Comparison of ENCODE assay signal across 21 cellular contexts in genomic region chr17:76065754-76066153, GRCh38. TPM values are rescaled to one million over a fixed set of nuclear protein-coding genes. Genes with fewer than 3 reads are reported as not detected.
DNase-seq lines count a peak whose midpoint lies in the region; ATAC-seq and TF ChIP-seq lines count a peak whose summit lies in the region.
"Had no signal": no experiment of that assay in that cellular context is flagged by ENCODE, and none has a peak within 500 bp of the region (broad histone marks: within the 10 kb centered on the region; RNA-seq: fewer than 3 reads in every experiment).

No MANE protein-coding gene starts in this region.

- no peak overlapping the region for H3K4me3 ChIP-seq in mucosa of descending colon

- POLR2A ChIA-PET in CD4-positive, alpha-beta T cell (lab: Charles Lee) = interaction anchor here (1.6 kb wide), 1 partner anchor 52 kb away, joined by 5 read pairs; no protein-coding TSS in a partner anchor
- POLR2A ChIA-PET in T-cell (lab: Charles Lee) = interaction anchor here in 1 of 2 donors (0.6 kb wide), 1 partner anchor 192 kb away, joined by 4 read pairs; no protein-coding TSS in a partner anchor

- no peaks in the 10 kb centered on the region for H3K27me3 ChIP-seq in CD4-positive, alpha-beta T cell (ENCODE audit: control insufficient read depth, insufficient read depth, low read length)

- no peak overlapping the region for H3K4me3 Mint-ChIP-seq in activated T-cell treated with anti-CD3 and anti-CD28 coated beads, Interleukin-2, amount 50 U/mL, for 72 hours
- no peak overlapping the region for H3K4me3 Mint-ChIP-seq in activated T-cell treated with anti-CD3 and anti-CD28 coated beads, Interleukin-2, amount 50 U/mL, for 4 hours
- no peak overlapping the region for H3K4me3 Mint-ChIP-seq in CD4-positive, alpha-beta T cell
- no peak overlapping the region for H3K4me3 Mint-ChIP-seq in T-cell
- H3K4me3 Mint-ChIP-seq: H9 had no signal

- intact Hi-C loops in CD4-positive, alpha-beta T cell (cut with DNase I, micrococcal nuclease) = no loop called here
- intact Hi-C loops in mucosa of descending colon (cut with DNase I, micrococcal nuclease) = no loop called here

- H3K4me1 Mint-ChIP-seq in activated T-cell treated with anti-CD3 and anti-CD28 coated beads, Interleukin-2, amount 50 U/mL, for 72 hours (ENCODE audit: low read depth) = peaks cover 40% of the 10 kb centered on the region
- H3K4me1 Mint-ChIP-seq in activated T-cell treated with anti-CD3 and anti-CD28 coated beads, Interleukin-2, amount 50 U/mL, for 4 hours (ENCODE audit: low read depth) = peaks cover 39% of the 10 kb centered on the region
- H3K4me1 Mint-ChIP-seq in CD4-positive, alpha-beta T cell (ENCODE audit: low read depth) = peaks cover 27% of the 10 kb centered on the region
- H3K4me1 Mint-ChIP-seq in T-cell = peaks cover 24 to 35% (median 28%) of the 10 kb centered on the region in 3 donors

- no peak overlapping the region for H3K27ac ChIP-seq in CD4-positive, alpha-beta T cell (ENCODE audit: low read depth, low read length)

- H3K9me3 Mint-ChIP-seq in activated T-cell treated with anti-CD3 and anti-CD28 coated beads, Interleukin-2, amount 50 U/mL, for 72 hours = no peaks in the 10 kb centered on the region
- no peaks in the 10 kb centered on the region for H3K9me3 Mint-ChIP-seq in activated T-cell treated with anti-CD3 and anti-CD28 coated beads, Interleukin-2, amount 50 U/mL, for 4 hours
- H3K9me3 Mint-ChIP-seq in CD4-positive, alpha-beta T cell = no peaks in the 10 kb centered on the region
- H3K9me3 Mint-ChIP-seq in T-cell = no peaks in the 10 kb centered on the region
- H3K9me3 Mint-ChIP-seq: H9 had no signal

- H3K27ac Mint-ChIP-seq in activated T-cell treated with anti-CD3 and anti-CD28 coated beads, Interleukin-2, amount 50 U/mL, for 72 hours = peak overlapping the region; percentile 2
- H3K27ac Mint-ChIP-seq in CD4-positive, alpha-beta T cell = peak overlapping the region; percentile 88
- peak overlapping the region; percentile 40 to 41 for H3K27ac Mint-ChIP-seq in T-cell
- H3K27ac Mint-ChIP-seq: H9 had no signal

- ATAC-seq in activated T-cell treated with anti-CD3 and anti-CD28 coated beads, Interleukin-2, amount 50 U/mL, for 72 hours (replicated peaks in 1 of 2) = no peak
- no peak for ATAC-seq in activated T-cell treated with anti-CD3 and anti-CD28 coated beads, Interleukin-2, amount 50 U/mL, for 4 hours
- no peak for ATAC-seq in CD4-positive, alpha-beta T cell (ENCODE audit: poor library complexity)
- no peak for ATAC-seq in T-cell (replicated peaks in 1 of 4)
- ATAC-seq in mucosa of descending colon = peak; percentile 78
- no peak for ATAC-seq in HG03469 (IDR thresholded peaks at IDR 0.05; ENCODE audit: unreplicated experiment)

- H3K9me3 ChIP-seq in CD4-positive, alpha-beta T cell (ENCODE audit: control insufficient read depth, low read length) = no peaks in the 10 kb centered on the region
- no peaks in the 10 kb centered on the region for H3K9me3 ChIP-seq in mucosa of descending colon

- H3K27me3 Mint-ChIP-seq in activated T-cell treated with anti-CD3 and anti-CD28 coated beads, Interleukin-2, amount 50 U/mL, for 72 hours (ENCODE audit: low read depth) = no peaks in the 10 kb centered on the region
- no peaks in the 10 kb centered on the region for H3K27me3 Mint-ChIP-seq in activated T-cell treated with anti-CD3 and anti-CD28 coated beads, Interleukin-2, amount 50 U/mL, for 4 hours (ENCODE audit: low read depth)
- no peaks in the 10 kb centered on the region for H3K27me3 Mint-ChIP-seq in CD4-positive, alpha-beta T cell
- H3K27me3 Mint-ChIP-seq in T-cell = no peaks in the 10 kb centered on the region

- H3K4me1 ChIP-seq in mucosa of descending colon (ENCODE audit: low read depth) = peaks cover 4% of the 10 kb centered on the region

- no peak for TF ChIP-seq CTCF in CD4-positive, alpha-beta T cell (IDR thresholded peaks at IDR 0.05)
- no peak for TF ChIP-seq CTCF in mucosa of descending colon (IDR thresholded peaks at IDR 0.05)

- no peak for DNase-seq in activated T-cell treated with anti-CD3 and anti-CD28 coated beads, Interleukin-2, amount 50 U/mL, for 72 hours
- DNase-seq in activated T-cell treated with anti-CD3 and anti-CD28 coated beads, Interleukin-2, amount 50 U/mL, for 4 hours = no peak
- DNase-seq in CD4-positive, alpha-beta T cell = no peak
- DNase-seq in T-cell (no peak), mucosa of descending colon (peak in 1 of 3 donors; percentile 34), COR-L47 (lab: John Stamatoyannopoulos, UW) (no peak)
- DNase-seq: C1 segment of cervical spinal cord, DMS 273 treated with DMSO at 0.1 percent for 48 hours, H9, KG1, MV-4-11, NCI-H1417, NCI-H187, NCI-H2107, NCI-H2227 treated with DMSO at 0.1 percent for 48 hours, NCI-H510A treated with DMSO at 0.1 percent for 48 hours, NCI-H774, RPMI8226, SHP77 treated with DMSO at 0.1 percent for 48 hours had no signal

- CTCF ChIA-PET in CD4-positive, alpha-beta T cell (lab: Charles Lee) = interaction anchor here (1.4 kb wide), 1 partner anchor 52 kb away, joined by 5 read pairs; no protein-coding TSS in a partner anchor
- CTCF ChIA-PET in T-cell (lab: Charles Lee) = interaction anchor here (0.6 to 1.3 kb wide), 4 partner anchors 52 to 72 kb away, joined by 3 to 5 read pairs (median 4); no protein-coding TSS in a partner anchor

- H3K36me3 Mint-ChIP-seq in activated T-cell treated with anti-CD3 and anti-CD28 coated beads, Interleukin-2, amount 50 U/mL, for 72 hours (ENCODE audit: insufficient read depth in 2 of 2) = peaks cover 13 to 45% of the 10 kb centered on the region in 2 donors
- H3K36me3 Mint-ChIP-seq in activated T-cell treated with anti-CD3 and anti-CD28 coated beads, Interleukin-2, amount 50 U/mL, for 4 hours (ENCODE audit: insufficient read depth) = peaks cover 43% of the 10 kb centered on the region
- peaks cover 84% of the 10 kb centered on the region for H3K36me3 Mint-ChIP-seq in CD4-positive, alpha-beta T cell (ENCODE audit: low read depth)
- H3K36me3 Mint-ChIP-seq in T-cell = peaks cover 48% of the 10 kb centered on the region

- H3K36me3 ChIP-seq in mucosa of descending colon (ENCODE audit: low read depth) = peaks cover 7% of the 10 kb centered on the region

RNA-seq across cellular contexts. Expression of gene SRP68, which starts 6.6 kb away (rescaled TPM):
- total RNA-seq in activated T-cell treated with anti-CD3 and anti-CD28 coated beads, Interleukin-2, amount 50 U/mL, for 72 hours = 100 to 1,000 TPM; 138 to 144 TPM
- 100 to 1,000 TPM in 2 of 3 donors, 10 to 100 TPM in 1; 88.4 to 114 (median 105) TPM for total RNA-seq in activated T-cell treated with anti-CD3 and anti-CD28 coated beads, Interleukin-2, amount 50 U/mL, for 4 hours
- 100 to 1,000 TPM; 106 to 108 TPM for total RNA-seq in CD4-positive, alpha-beta T cell
- total RNA-seq in T-cell = 10 to 100 TPM; 71.9 to 81.6 (median 78.9) TPM
- total RNA-seq in mucosa of descending colon = 10 to 100 TPM; 47.3 to 86.6 (median 53.0) TPM

RNA-seq across cellular contexts. Expression of gene GALR2, which starts 8.8 kb away (rescaled TPM):
- total RNA-seq in activated T-cell treated with anti-CD3 and anti-CD28 coated beads, Interleukin-2, amount 50 U/mL, for 72 hours = 10 to 100 TPM in 1 of 2 donors, 1 to 10 TPM in 1; 9.5 to 10.6 TPM
- total RNA-seq in activated T-cell treated with anti-CD3 and anti-CD28 coated beads, Interleukin-2, amount 50 U/mL, for 4 hours = 10 to 100 TPM in 2 of 3 donors, 1 to 10 TPM in 1; 6.1 to 12.6 (median 10.2) TPM
- total RNA-seq in CD4-positive, alpha-beta T cell = 1 to 10 TPM in 1 of 2 experiments, under 1 TPM in 1; 0.59 to 1.0 TPM
- total RNA-seq in T-cell (1 to 10 TPM in 1 of 5 donors, under 1 TPM in 2, not detected in 2; 0.20 to 1.3 (median 0.73) TPM), mucosa of descending colon (1 to 10 TPM in 1 of 3 donors, not detected in 2; 4.2 TPM)

RNA-seq across cellular contexts. Expression of gene ZACN, which starts 13.2 kb away (rescaled TPM):
- 10 to 100 TPM in 1 of 2 donors, 1 to 10 TPM in 1; 9.1 to 10.3 TPM for total RNA-seq in activated T-cell treated with anti-CD3 and anti-CD28 coated beads, Interleukin-2, amount 50 U/mL, for 72 hours
- total RNA-seq in activated T-cell treated with anti-CD3 and anti-CD28 coated beads, Interleukin-2, amount 50 U/mL, for 4 hours = 1 to 10 TPM; 4.9 to 9.7 (median 8.1) TPM
- total RNA-seq in CD4-positive, alpha-beta T cell = under 1 TPM; 0.69 to 0.98 TPM
- total RNA-seq in T-cell (1 to 10 TPM in 1 of 5 donors, under 1 TPM in 3, not detected in 1; 0.20 to 1.6 (median 0.31) TPM), mucosa of descending colon (1 to 10 TPM in 1 of 3 donors, not detected in 2; 1.4 TPM)
- total RNA-seq: HT-29 had no signal

RNA-seq across cellular contexts. Expression of gene EXOC7, which starts 37.8 kb away (rescaled TPM):
- 10 to 100 TPM; 66.7 to 77.8 TPM for total RNA-seq in activated T-cell treated with anti-CD3 and anti-CD28 coated beads, Interleukin-2, amount 50 U/mL, for 72 hours
- 100 to 1,000 TPM in 1 of 3 donors, 10 to 100 TPM in 2; 89.9 to 106 (median 91.0) TPM for total RNA-seq in activated T-cell treated with anti-CD3 and anti-CD28 coated beads, Interleukin-2, amount 50 U/mL, for 4 hours
- 10 to 100 TPM; 88.1 to 90.6 TPM for total RNA-seq in CD4-positive, alpha-beta T cell
- total RNA-seq in T-cell (100 to 1,000 TPM; 119 to 181 (median 156) TPM), mucosa of descending colon (100 to 1,000 TPM in 2 of 3 donors, 10 to 100 TPM in 1; 91.0 to 145 (median 142) TPM)

RNA-seq across cellular contexts. Expression of gene EVPL, which starts 38.6 kb away (rescaled TPM):
- total RNA-seq in activated T-cell treated with anti-CD3 and anti-CD28 coated beads, Interleukin-2, amount 50 U/mL, for 72 hours = under 1 TPM; 0.09 to 0.19 TPM
- under 1 TPM; 0.11 to 0.18 (median 0.11) TPM for total RNA-seq in activated T-cell treated with anti-CD3 and anti-CD28 coated beads, Interleukin-2, amount 50 U/mL, for 4 hours
- total RNA-seq in CD4-positive, alpha-beta T cell = under 1 TPM; 0.14 to 0.38 TPM
- 1 to 10 TPM in 1 of 5 donors, under 1 TPM in 4; 0.58 to 1.0 (median 0.72) TPM for total RNA-seq in T-cell
- total RNA-seq in mucosa of descending colon = 10 to 100 TPM; 13.3 to 22.6 (median 16.3) TPM

Comparison
In these comparisons a context has a peak if more than half of its experiments do, and no peak if none do; other contexts are left out.
1. H3K27ac Mint-ChIP-seq: peak in every context shown above with its lines; median percentile 88 in CD4-positive, alpha-beta T cell; 40 in T-cell; 2 in activated T-cell treated with anti-CD3 and anti-CD28 coated beads, Interleukin-2, amount 50 U/mL, for 72 hours.